ENCODE assay signal across 8 cellular contexts in genomic region chr10:28302012-28302667, GRCh38. TPM values are rescaled to one million over a fixed set of nuclear protein-coding genes. Genes with fewer than 3 reads are reported as not detected.
DNase-seq lines count a peak whose midpoint lies in the region; ATAC-seq and TF ChIP-seq lines count a peak whose summit lies in the region.

No MANE protein-coding gene starts in this region.

- H3K4me1 Mint-ChIP-seq in CD14-positive monocyte, result peaks cover 81% of the 10 kb centered on the region

- no peaks in the 10 kb centered on the region for H3K9me3 Mint-ChIP-seq in CD14-positive monocyte

- H3K27me3 Mint-ChIP-seq in CD14-positive monocyte (ENCODE audit: low read depth in 3 of 3), result peaks cover 0 to 2% (median 0%) of the 10 kb centered on the region in 3 donors

- ATAC-seq in HG03066 (IDR thresholded peaks at IDR 0.05; ENCODE audit: low read depth, unreplicated experiment), result peak; percentile 1
- ATAC-seq in HG02571 (IDR thresholded peaks at IDR 0.05; ENCODE audit: unreplicated experiment), result no peak
- ATAC-seq in esophagus mucosa, result no peak

- peak overlapping the region; percentile 56 for H3K9ac ChIP-seq in rectal smooth muscle tissue (ENCODE audit: low read length)

- H3K36me3 Mint-ChIP-seq in CD14-positive monocyte, result peaks cover 5 to 13% of the 10 kb centered on the region in 2 donors

- DNase-seq in CD14-positive monocyte (ENCODE audit: low spot score) (no peak), head of caudate nucleus (peak; percentile 14 to 85 (median 52)), RPMI8226 (no peak)

- no peak overlapping the region for H3K27ac ChIP-seq in rectal smooth muscle tissue (ENCODE audit: low read depth, low read length)

- no peak for TF ChIP-seq CTCF in CD14-positive monocyte (IDR thresholded peaks at IDR 0.05)
- no peak for TF ChIP-seq CTCF in WI38 (IDR thresholded peaks at IDR 0.05; ENCODE audit: low read depth, low read length)

- peak overlapping the region; percentile 67 for H3K4me3 ChIP-seq in WI38 (ENCODE audit: low read depth, low read length)
- H3K4me3 ChIP-seq in rectal smooth muscle tissue (ENCODE audit: low read length), result peak overlapping the region; percentile 66

- no peaks in the 10 kb centered on the region for H3K27me3 ChIP-seq in rectal smooth muscle tissue (ENCODE audit: control insufficient read depth, insufficient read depth, low read length)

- intact Hi-C loops in CD14-positive monocyte (cut with micrococcal nuclease), result loop anchor here (2.0 to 10.0 kb wide), 6 partner anchors 33 to 81 kb away; no protein-coding TSS in a partner anchor
- intact Hi-C loops in head of caudate nucleus (cut with DNase I), result loop anchor here (10.0 kb wide), 1 partner anchor 233 kb away; the partner anchor contains the start of gene WAC

- H3K27ac Mint-ChIP-seq in CD14-positive monocyte, result peak overlapping the region; percentile 14 to 93 (median 87)

- H3K36me3 ChIP-seq in rectal smooth muscle tissue (ENCODE audit: control insufficient read depth, insufficient read depth, low read length), result no peaks in the 10 kb centered on the region

- H3K4me1 ChIP-seq in rectal smooth muscle tissue (ENCODE audit: control insufficient read depth, insufficient read depth, low read length), result no peaks in the 10 kb centered on the region

- peak overlapping the region; percentile 81 to 97 for H3K4me3 Mint-ChIP-seq in CD14-positive monocyte

RNA-seq across cellular contexts. Expression of gene MPP7, which starts 0.7 kb away (rescaled TPM):
- polyA plus RNA-seq in CD14-positive monocyte, result 10 to 100 TPM; 33.6 to 48.3 TPM
- 53.6 TPM for total RNA-seq in esophagus mucosa

Comparison
In these comparisons a context has a peak if more than half of its experiments do, and no peak if none do; other contexts are left out.
1. DNase-seq: peak in head of caudate nucleus (42 of 42); none in CD14-positive monocyte (single experiment) and RPMI8226 (single experiment).